Comparison of ENCODE assay signal across 8 cellular contexts in the genomic region with DNA sequence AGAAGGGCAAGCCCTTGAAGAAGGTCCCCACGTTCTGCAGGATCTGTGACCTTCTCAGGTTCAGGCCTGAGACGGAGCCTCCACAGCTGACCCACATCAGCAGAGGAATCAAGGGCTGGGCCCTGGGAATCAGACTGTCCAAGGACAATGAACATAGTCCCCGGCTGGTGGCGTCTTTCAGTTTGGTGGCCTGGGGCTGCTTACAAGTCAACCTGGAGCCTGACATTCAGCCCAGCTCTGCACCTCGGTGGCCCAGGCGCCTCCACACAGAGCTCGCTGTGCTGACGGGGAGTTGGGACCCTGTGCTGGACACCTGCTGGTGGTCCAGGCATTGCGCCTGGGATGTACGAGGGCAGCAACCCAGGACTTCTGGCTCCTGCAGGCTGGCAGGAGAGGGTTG.
"Had no signal": no experiment of that assay in that cellular context is flagged by ENCODE, and none has a peak within 500 bp of the region (broad histone marks: within the 10 kb centered on the region; RNA-seq: fewer than 3 reads in every experiment).

No MANE protein-coding gene starts in this region.

- H3K4me3 ChIP-seq: GM23338 had no signal

- H3K9me3 Mint-ChIP-seq: IgD-negative memory B cell had no signal

- H3K27ac ChIP-seq: HL-60 had no signal

- H3K27ac Mint-ChIP-seq: GM23338, H9, HFFc6, IgD-negative memory B cell had no signal

- H3K36me3 Mint-ChIP-seq: IgD-negative memory B cell had no signal

- H3K4me1 Mint-ChIP-seq: GM23338, H9, IgD-negative memory B cell had no signal

- DNase-seq: H9, HCEC 1CT, HFFc6, KBM-7 had no signal

- ATAC-seq: GM23338, HepG2 had no signal

- H3K4me3 Mint-ChIP-seq: GM23338, H9, HFFc6 had no signal
